ENCODE assay signal across 9 cellular contexts in the genomic region with DNA sequence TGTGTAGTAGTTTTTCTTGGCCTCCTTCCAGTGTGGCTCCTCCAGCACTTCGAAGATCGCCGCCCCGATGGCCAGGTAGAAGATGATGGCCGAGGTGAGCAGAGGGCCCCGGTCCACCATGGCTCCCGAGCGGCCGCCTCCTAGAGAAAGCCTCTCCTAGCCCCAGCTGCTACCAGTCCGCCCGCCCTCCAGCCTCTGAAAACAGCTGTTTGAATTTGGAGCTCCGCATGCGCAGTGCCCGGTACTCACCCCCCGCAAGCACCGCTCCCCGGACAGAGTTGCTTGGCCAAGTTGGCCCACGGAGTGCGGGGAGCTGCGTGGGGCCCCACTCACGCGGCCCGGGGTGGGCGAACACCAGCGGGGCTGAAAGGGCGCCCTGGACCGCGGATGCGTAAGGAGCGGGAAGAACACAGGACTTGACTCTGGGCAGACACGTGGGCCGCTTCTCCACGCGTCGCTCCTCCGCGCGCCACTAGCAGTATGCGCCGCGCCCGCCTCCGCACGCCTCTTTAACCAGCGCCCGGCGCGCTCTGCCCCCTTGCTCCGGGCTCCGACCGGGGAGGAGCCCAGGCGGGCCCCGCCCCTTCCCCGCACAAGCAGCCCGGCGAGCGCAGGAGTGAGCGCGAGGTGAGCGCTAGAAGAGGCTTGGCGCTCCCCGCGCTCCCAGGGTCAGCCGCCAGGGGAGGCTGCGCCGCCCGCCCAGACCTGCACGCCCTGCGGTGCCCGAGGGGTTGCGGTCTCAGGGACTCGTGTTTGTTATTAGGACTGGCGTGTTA. TPM values are rescaled to one million over a fixed set of nuclear protein-coding genes. Genes with fewer than 3 reads are reported as not detected.
DNase-seq lines count a peak whose midpoint lies in the region; ATAC-seq, FAIRE-seq and TF ChIP-seq lines count a peak whose summit lies in the region.
"Had no signal": no experiment of that assay in that cellular context is flagged by ENCODE, and none has a peak within 500 bp of the region (broad histone marks: within the 10 kb centered on the region; RNA-seq: fewer than 3 reads in every experiment).

A gene with protein sequence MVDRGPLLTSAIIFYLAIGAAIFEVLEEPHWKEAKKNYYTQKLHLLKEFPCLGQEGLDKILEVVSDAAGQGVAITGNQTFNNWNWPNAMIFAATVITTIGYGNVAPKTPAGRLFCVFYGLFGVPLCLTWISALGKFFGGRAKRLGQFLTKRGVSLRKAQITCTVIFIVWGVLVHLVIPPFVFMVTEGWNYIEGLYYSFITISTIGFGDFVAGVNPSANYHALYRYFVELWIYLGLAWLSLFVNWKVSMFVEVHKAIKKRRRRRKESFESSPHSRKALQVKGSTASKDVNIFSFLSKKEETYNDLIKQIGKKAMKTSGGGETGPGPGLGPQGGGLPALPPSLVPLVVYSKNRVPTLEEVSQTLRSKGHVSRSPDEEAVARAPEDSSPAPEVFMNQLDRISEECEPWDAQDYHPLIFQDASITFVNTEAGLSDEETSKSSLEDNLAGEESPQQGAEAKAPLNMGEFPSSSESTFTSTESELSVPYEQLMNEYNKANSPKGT (minus strand): TSS at position 484 of the 776 bp plus-strand sequence. CDS start 364 bp downstream, at position 120.

- peak within 1 kb of the TSS; percentile 70 for H3K27ac Mint-ChIP-seq in central memory CD8-positive, alpha-beta T cell (ENCODE audit: low read depth)
- no peak within 1 kb of the TSS for H3K27ac Mint-ChIP-seq in HFFc6

- ATAC-seq in HCT116 (peak; percentile 99), HepG2 (peak; percentile 91)
- peak; percentile 74 for ATAC-seq in central memory CD8-positive, alpha-beta T cell (replicated peaks; ENCODE audit: extremely low read depth, poor library complexity, severe bottlenecking)

- intact Hi-C loops in HCT116 (cut with micrococcal nuclease) (loop anchor here (1.0 to 5.0 kb wide), 2 partner anchors 52 to 74 kb away; no protein-coding TSS in a partner anchor), HepG2 (cut with micrococcal nuclease; ENCODE audit: unreplicated experiment) (no loop called here)

- H3K36me3 Mint-ChIP-seq in central memory CD8-positive, alpha-beta T cell (ENCODE audit: insufficient read depth): peaks cover 1% of the 10 kb centered on the region
- H3K36me3 Mint-ChIP-seq in HFFc6 (ENCODE audit: low read depth): no peaks in the 10 kb centered on the region; the same call in 1 of the 2 replicates

- H3K4me1 Mint-ChIP-seq in central memory CD8-positive, alpha-beta T cell: peaks cover 32% of the 10 kb centered on the region
- H3K4me1 Mint-ChIP-seq in HFFc6 (ENCODE audit: low read depth): no peaks in the 10 kb centered on the region

- CTCF ChIA-PET in HCT116 (lab: Charles Lee): interaction anchor here (1.3 to 3.2 kb wide), 2 partner anchors 10 to 73 kb away, joined by 4 to 14 read pairs; no protein-coding TSS in a partner anchor
- CTCF ChIA-PET in HepG2 (lab: Yijun Ruan, JAX; ENCODE audit: low intra/inter-chr PET ratio, low total read pairs): no interaction called here

- H3K4me2 ChIP-seq in HCT116 (ENCODE audit: low read length) (peak within 1 kb of the TSS; percentile 98), HepG2 (ENCODE audit: low read depth, low read length) (peak within 1 kb of the TSS; percentile 41)

- no peaks in the 10 kb centered on the region for H3K9me3 ChIP-seq in HCT116 (ENCODE audit: control insufficient read depth in 1 of 2, insufficient read depth in 1 of 2, low read depth in 1 of 2, low read length in 2 of 2)
- H3K9me3 ChIP-seq in HepG2 (ENCODE audit: low read length): no peaks in the 10 kb centered on the region

- TF ChIP-seq RAD21 in HCT116 (IDR thresholded peaks at IDR 0.05; ENCODE audit: low read depth) (peak; percentile 76), HepG2 (CRISPR knock-in tag; IDR thresholded peaks at IDR 0.05) (no peak)

- H3K27ac ChIP-seq in HCT116 (ENCODE audit: low read depth, low read length): peak within 1 kb of the TSS; percentile 53; the same call in 1 of the 2 replicates
- no peak within 1 kb of the TSS for H3K27ac ChIP-seq in HepG2 (ENCODE audit: extremely low read length, insufficient read depth, low read length)

- H3K27me3 ChIP-seq in HCT116 (ENCODE audit: insufficient read depth, low read length) (no peaks in the 10 kb centered on the region), HepG2 (ENCODE audit: control insufficient read depth in 1 of 2, insufficient read depth in 2 of 2, low read length in 2 of 2) (peaks cover 0 to 23% of the 10 kb centered on the region in 2 experiments; a peak in 4 of 5 replicates)

- H3K4me1 ChIP-seq in HCT116 (ENCODE audit: control insufficient read depth in 1 of 2, insufficient read depth in 2 of 2, low read length in 2 of 2): peaks cover 9 to 41% of the 10 kb centered on the region in 2 experiments; a peak in 3 of 4 replicates
- H3K4me1 ChIP-seq in HepG2 (ENCODE audit: insufficient read depth, low read length): peaks cover 7% of the 10 kb centered on the region

- in situ Hi-C loops in HepG2 (cut with HindIII; ENCODE audit: extremely low pct_ligation_motif_present, low pct_unique_long_range_greater_than_20kb): no loop called here

- H3K9me3 Mint-ChIP-seq in central memory CD8-positive, alpha-beta T cell: no peaks in the 10 kb centered on the region
- peaks cover 17% of the 10 kb centered on the region for H3K9me3 Mint-ChIP-seq in HFFc6

- BruUV-seq in HCT116 (replicated peaks; lab: Mats Ljungman, UMichigan) (no TSS peak), HepG2 (replicated peaks; lab: Mats Ljungman, UMichigan) (no TSS peak)

- TF ChIP-seq CTCF in HCT116 (IDR thresholded peaks at IDR 0.05 in 2 of 3, conservative IDR thresholded peaks at IDR 0.05 in 1 of 3; ENCODE audit: borderline replicate concordance in 1 of 3, insufficient read depth in 1 of 3, low read depth in 2 of 3, low read length in 2 of 3) (peak; percentile 80 to 89 (median 88)), HepG2 (CRISPR knock-in tag; IDR thresholded peaks at IDR 0.05) (peak; percentile 41), HFFc6 (IDR thresholded peaks at IDR 0.05) (no peak)

- no peak for FAIRE-seq in HepG2 (lab: Jason Lieb, UNC)
- FAIRE-seq: endometrium had no signal

- H3K79me2 ChIP-seq in HCT116 (ENCODE audit: insufficient read depth, low read length) (peaks cover 46% of the 10 kb centered on the region), HepG2 (ENCODE audit: insufficient read depth, low read length) (no peaks in the 10 kb centered on the region)

- DNase-seq in DMS79 treated with DMSO at 0.1 percent for 48 hours (lab: John Stamatoyannopoulos, UW) (peak; percentile 66), HCT116 (ENCODE audit: low read depth, low spot score) (peak; percentile 73), NCI-H146 treated with DMSO at 0.1 percent for 48 hours (lab: John Stamatoyannopoulos, UW; ENCODE audit: unreplicated experiment) (peak; percentile 84), HepG2 (ENCODE audit: low spot score) (peak; percentile 13), HFFc6 (no peak)
- peak; percentile 17 to 57 (median 50) for DNase-seq in activated CD4-positive, CD25-positive, alpha-beta regulatory T cell (lab: John Stamatoyannopoulos, UW)
- DNase-seq in central memory CD8-positive, alpha-beta T cell (ENCODE audit: low spot score in 2 of 2): peak; percentile 36 to 40
- DNase-seq in stimulated activated CD4-positive, alpha-beta T cell treated with anti-CD3 and anti-CD28 coated beads, Interleukin-4, amount 100 ng/mL, for 1 hour: peak; percentile 83

- TF ChIP-seq POLR2A in HCT116 (IDR thresholded peaks at IDR 0.05; ENCODE audit: borderline replicate concordance, extremely low read depth, insufficient read depth, insufficient read length) (peak; percentile 79), HepG2 (IDR thresholded peaks at IDR 0.05; ENCODE audit: insufficient read depth in 1 of 2, low read depth in 2 of 2, low read length in 2 of 2) (no peak)

- 26% methylated on average over 33 of the region's 73 CpGs for WGBS in HepG2 (ENCODE audit: low lambda C conversion rate)

- H4K20me1 ChIP-seq in HCT116 (ENCODE audit: insufficient read depth): no peaks in the 10 kb centered on the region
- H4K20me1 ChIP-seq in HepG2 (ENCODE audit: insufficient read depth, low read length): no peaks in the 10 kb centered on the region

- H3K4me3 ChIP-seq in HCT116 (replicated peaks in 1 of 2; ENCODE audit: low read depth in 1 of 2, low read length in 2 of 2) (peak within 1 kb of the TSS; percentile 75 to 88), HepG2 (replicated peaks in 1 of 3; ENCODE audit: insufficient read depth in 1 of 3, low read depth in 2 of 3, low read length in 3 of 3) (peak within 1 kb of the TSS in 1 of 3 experiments; percentile 40; a peak in 1 of 6 replicates)

- H3K36me3 ChIP-seq in HCT116 (ENCODE audit: control insufficient read depth in 1 of 2, insufficient read depth in 2 of 2, low read length in 2 of 2) (no peaks in the 10 kb centered on the region), HepG2 (replicated peaks in 1 of 2; ENCODE audit: control insufficient read depth in 1 of 2, insufficient read depth in 2 of 2, low read length in 2 of 2) (no peaks in the 10 kb centered on the region)

- POLR2A ChIA-PET in HCT116 (lab: Charles Lee): interaction anchor here (0.6 to 1.4 kb wide), 5 partner anchors 12 to 74 kb away, joined by 3 to 6 read pairs (median 3); no protein-coding TSS in a partner anchor
- POLR2A ChIA-PET in HepG2 (lab: Yijun Ruan, JAX): no interaction called here

- RAD21 ChIA-PET in HCT116 (lab: Charles Lee; ENCODE audit: low non-redundant PET in 1 of 2, low total read pairs in 2 of 2, uncharacterized antibody in 2 of 2, unreplicated experiment in 2 of 2): no interaction called here

- peak within 1 kb of the TSS; percentile 93 for H2AFZ ChIP-seq in HCT116 (ENCODE audit: low read depth, low read length, poor library complexity, severe bottlenecking)
- no peak within 1 kb of the TSS for H2AFZ ChIP-seq in HepG2 (ENCODE audit: low read length)

- peak within 1 kb of the TSS; percentile 73 for H3K4me3 Mint-ChIP-seq in central memory CD8-positive, alpha-beta T cell
- H3K4me3 Mint-ChIP-seq in HFFc6: no peak within 1 kb of the TSS

- peak within 1 kb of the TSS; percentile 78 for H3K9ac ChIP-seq in HCT116 (ENCODE audit: low read length)
- no peak within 1 kb of the TSS for H3K9ac ChIP-seq in HepG2 (ENCODE audit: insufficient read depth, low read depth, low read length)

- no peaks in the 10 kb centered on the region for H3K9me2 ChIP-seq in HCT116 (ENCODE audit: insufficient read depth)

- TF ChIP-seq EP300 in HepG2 (IDR thresholded peaks at IDR 0.05; ENCODE audit: low read depth in 2 of 2, low read length in 2 of 2) (no peak), HepG2 (CRISPR knock-in tag; IDR thresholded peaks at IDR 0.05; ENCODE audit: borderline replicate concordance) (no peak)

- peaks cover 20% of the 10 kb centered on the region for H3K27me3 Mint-ChIP-seq in central memory CD8-positive, alpha-beta T cell
- no peaks in the 10 kb centered on the region; the same call in 1 of the 2 replicates for H3K27me3 Mint-ChIP-seq in HFFc6 (ENCODE audit: insufficient read depth)

RNA-seq across cellular contexts. Expression of the gene that starts here (rescaled TPM):
- total RNA-seq in HCT116 (2021; ENCODE audit: unreplicated experiment): 9.5 TPM
- 6.4 and 8.3 TPM in 2 replicates for polyA plus RNA-seq in HCT116 (2012)
- total RNA-seq in HepG2 (2016; rRNA removed; fragmentation: Illumina TruSeq; extraction: Trizol): 0.04 TPM in 1 of 2 replicates, not detected in the other
- not detected in 2 replicates for total RNA-seq in HepG2 (2016; cell fraction: cytosol; rRNA removed; fragmentation: Illumina TruSeq; extraction: Trizol; ENCODE audit: low read depth)
- 0.04 TPM in 1 of 2 replicates, not detected in the other for total RNA-seq in HepG2 (2016; cell fraction: insoluble cytoplasmic fraction; rRNA removed; fragmentation: Illumina TruSeq; extraction: Trizol)
- not detected in 2 replicates for total RNA-seq in HepG2 (2016; cell fraction: membrane; rRNA removed; fragmentation: Illumina TruSeq; extraction: Trizol)
- total RNA-seq in HepG2 (2016; cell fraction: nucleus; rRNA removed; fragmentation: Illumina TruSeq; extraction: Trizol): not detected in 2 replicates
- 0.03 TPM in 1 of 2 replicates, not detected in the other for polyA plus RNA-seq in HepG2 (2011; rRNA removed)
- 0.01 TPM in 1 of 2 replicates, not detected in the other for polyA plus RNA-seq in HepG2 (2011; cell fraction: cytosol; rRNA removed)
- polyA plus RNA-seq in HepG2 (2011; cell fraction: nucleus; rRNA removed): not detected in 2 replicates
- polyA plus RNA-seq in HepG2 (2012): not detected in 2 replicates
- polyA plus RNA-seq in HepG2 (2016; cell fraction: cytosol; fragmentation: Illumina TruSeq; extraction: Trizol; ENCODE audit: low read depth): not detected in 2 replicates
- not detected in 2 replicates for polyA plus RNA-seq in HepG2 (2016; cell fraction: insoluble cytoplasmic fraction; fragmentation: Illumina TruSeq; extraction: Trizol; ENCODE audit: low read depth)
- not detected in 2 replicates for polyA plus RNA-seq in HepG2 (2016; cell fraction: membrane; fragmentation: Illumina TruSeq; extraction: Trizol; ENCODE audit: low read depth)
- polyA plus RNA-seq in HepG2 (2016; cell fraction: nucleus; fragmentation: Illumina TruSeq; extraction: Trizol; ENCODE audit: insufficient read depth, low read depth): not detected in 2 replicates
- 9.6 TPM in 1 of 2 replicates, not detected in the other for polyA minus RNA-seq in HepG2 (2011; rRNA and poly(A)+ RNA removed; ENCODE audit: low replicate concordance)
- polyA minus RNA-seq in HepG2 (2011; cell fraction: cytosol; rRNA and poly(A)+ RNA removed): not detected in 2 replicates
- polyA minus RNA-seq in HepG2 (2011; cell fraction: nucleus; rRNA and poly(A)+ RNA removed): not detected in 2 replicates
- total RNA-seq in HFFc6 (2021; fragmentation: NEBNext Ultra II Directional; extraction: Animal tissue kit (Norgen Biotek cat#: 25700)): not detected

Comparison
In these comparisons a context has a peak if more than half of its experiments do, and no peak if none do; other contexts are left out.
1. RNA of the gene that starts here (total RNA-seq): 9.5 TPM in HCT116 (single experiment); 0.04 TPM in HepG2 and not detected in HFFc6; every median in the first group is over 10 times any median in the second.
2. Peak in every context shown above with its lines, with median percentiles within 50 percentile points of each other: ATAC-seq.